11 cellular contexts compared by ENCODE assay signal in the genomic region with DNA sequence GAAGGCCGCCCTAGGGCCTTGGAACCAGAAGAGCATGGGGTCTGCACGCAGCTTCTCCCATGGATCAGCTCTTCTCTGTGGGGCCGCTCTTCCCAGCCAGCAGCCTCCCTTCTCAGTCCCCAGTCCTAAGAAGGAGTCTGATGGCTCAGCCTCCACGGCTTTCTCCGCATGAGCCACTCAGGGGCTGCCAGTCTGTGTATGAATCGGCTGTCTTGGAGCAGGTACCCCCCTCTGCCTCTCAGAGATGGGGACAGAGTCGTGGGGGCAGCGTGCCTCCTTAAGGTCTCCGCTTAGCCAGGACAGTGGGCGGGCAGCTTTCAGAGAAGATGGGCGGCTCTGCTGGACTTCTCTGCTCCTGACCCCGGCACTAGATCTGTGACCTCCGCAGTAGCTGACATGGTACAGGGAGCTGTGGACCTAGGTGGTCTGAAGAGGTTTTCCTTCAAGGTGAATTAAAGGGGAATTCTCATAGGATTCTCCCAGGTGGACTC. TPM values are rescaled to one million over a fixed set of nuclear protein-coding genes. Genes with fewer than 3 reads are reported as not detected.
DNase-seq lines count a peak whose midpoint lies in the region; ATAC-seq and TF ChIP-seq lines count a peak whose summit lies in the region.
"Had no signal": no experiment of that assay in that cellular context is flagged by ENCODE, and none has a peak within 500 bp of the region (broad histone marks: within the 10 kb centered on the region; RNA-seq: fewer than 3 reads in every experiment).

No MANE protein-coding gene starts in this region.

- intact Hi-C loops in CD4-positive, alpha-beta T cell (cut with DNase I, micrococcal nuclease) = loop anchor here (5.0 kb wide), 3 partner anchors 166 to 186 kb away; a partner anchor contains a TSS

- CTCF ChIA-PET in CD4-positive, alpha-beta T cell (lab: Charles Lee) = interaction anchor here (1.1 to 6.4 kb wide), 2 partner anchors 21 to 170 kb away, joined by 3 to 37 read pairs; a partner anchor contains a TSS
- CTCF ChIA-PET in GM10248 (lab: Yijun Ruan, JAX) = interaction anchor here (0.8 to 4.9 kb wide), 8 partner anchors 12 to 61 kb away, joined by 3 to 55 read pairs (median 7); a partner anchor contains a TSS

- ATAC-seq in CD4-positive, alpha-beta T cell (ENCODE audit: poor library complexity) = no peak
- peak; percentile 3 for ATAC-seq in GM19372 (IDR thresholded peaks at IDR 0.05; ENCODE audit: low read depth, unreplicated experiment)
- no peak for ATAC-seq in HG03097 (IDR thresholded peaks at IDR 0.05; ENCODE audit: low FRiP score, unreplicated experiment)

- peaks cover 69% of the 10 kb centered on the region for H3K36me3 Mint-ChIP-seq in CD4-positive, alpha-beta T cell (ENCODE audit: low read depth)
- peaks cover 35 to 45% (median 36%) of the 10 kb centered on the region in 3 donors for H3K36me3 Mint-ChIP-seq in immature natural killer cell

- H3K27ac ChIP-seq in CD4-positive, alpha-beta T cell (ENCODE audit: low read depth, low read length) = peak overlapping the region; percentile 71
- H3K27ac ChIP-seq in HL-60 (replicated peaks) = peak overlapping the region; percentile 84

- peaks cover 88% of the 10 kb centered on the region for H3K4me1 Mint-ChIP-seq in CD4-positive, alpha-beta T cell (ENCODE audit: low read depth)
- peaks cover 0 to 95% of the 10 kb centered on the region in 2 donors for H3K4me1 Mint-ChIP-seq in immature natural killer cell

- TF ChIP-seq CTCF in CD4-positive, alpha-beta T cell (IDR thresholded peaks at IDR 0.05) = no peak
- no peak for TF ChIP-seq CTCF in HL-60 (IDR thresholded peaks at IDR 0.05; ENCODE audit: insufficient read depth, low read length)
- TF ChIP-seq CTCF in GM10248 (IDR thresholded peaks at IDR 0.05; ENCODE audit: control extremely low read depth, extremely low read depth, low read depth, missing control alignments) = no peak

- H3K27ac Mint-ChIP-seq in CD4-positive, alpha-beta T cell = peak overlapping the region; percentile 85
- peak overlapping the region in 5 of 6 donors; percentile 97 to 100 (median 98) for H3K27ac Mint-ChIP-seq in immature natural killer cell

- peak overlapping the region; percentile 76 for H3K4me3 Mint-ChIP-seq in CD4-positive, alpha-beta T cell
- H3K4me3 Mint-ChIP-seq in immature natural killer cell = peak overlapping the region; percentile 81 to 88 (median 86)

- no peaks in the 10 kb centered on the region for H3K27me3 ChIP-seq in CD4-positive, alpha-beta T cell (ENCODE audit: control insufficient read depth, insufficient read depth, low read length)
- no peaks in the 10 kb centered on the region for H3K27me3 ChIP-seq in HL-60 (ENCODE audit: insufficient read depth, poor library complexity, severe bottlenecking)

- H3K27me3 Mint-ChIP-seq in CD4-positive, alpha-beta T cell = no peaks in the 10 kb centered on the region
- H3K27me3 Mint-ChIP-seq in immature natural killer cell (ENCODE audit: low read depth in 3 of 3) = peaks cover 21 to 37% (median 35%) of the 10 kb centered on the region in 3 donors

- POLR2A ChIA-PET in CD4-positive, alpha-beta T cell (lab: Charles Lee) = interaction anchor here (1.6 to 9.9 kb wide), 2 partner anchors 8 to 20 kb away, joined by 3 to 190 read pairs; a partner anchor contains a TSS
- POLR2A ChIA-PET in GM10248 (lab: Yijun Ruan, JAX) = interaction anchor here (1.3 to 4.1 kb wide), 4 partner anchors 11 to 25 kb away, joined by 4 to 28 read pairs (median 6); a partner anchor contains a TSS

- H3K9me3 ChIP-seq in CD4-positive, alpha-beta T cell (ENCODE audit: control insufficient read depth, low read length) = no peaks in the 10 kb centered on the region
- H3K9me3 ChIP-seq: Caco-2 had no signal

- H3K4me3 ChIP-seq in HL-60 (replicated peaks; ENCODE audit: insufficient read depth, low read length) = no peak overlapping the region

- no peak for DNase-seq in CD4-positive, alpha-beta T cell
- no peak for DNase-seq in HL-60 (ENCODE audit: low read depth in 1 of 2, low spot score in 1 of 2)
- no peak for DNase-seq in immature natural killer cell
- no peak for DNase-seq in GM10248 (ENCODE audit: extremely low spot score)
- no peak for DNase-seq in NCI-H2107 treated with DMSO at 0.1 percent for 48 hours (lab: John Stamatoyannopoulos, UW; ENCODE audit: unreplicated experiment)
- no peak for DNase-seq in 8988T
- DNase-seq: Caco-2; effector CD8-positive, alpha-beta T cell had no signal

- no peaks in the 10 kb centered on the region for H3K9me3 Mint-ChIP-seq in CD4-positive, alpha-beta T cell
- H3K9me3 Mint-ChIP-seq in immature natural killer cell = no peaks in the 10 kb centered on the region

RNA-seq across cellular contexts. Expression of a gene that starts 21.6 kb away (rescaled TPM):
- 100 to 1,000 TPM; 141 to 154 TPM for total RNA-seq in CD4-positive, alpha-beta T cell
- polyA plus RNA-seq in immature natural killer cell = 100 to 1,000 TPM in 1 of 3 donors, 10 to 100 TPM in 2; 54.8 to 307 (median 73.5) TPM
- total RNA-seq: Caco-2 had no signal

RNA-seq across cellular contexts. Expression of a gene that starts 49.3 kb away (rescaled TPM):
- not detected for total RNA-seq in CD4-positive, alpha-beta T cell
- not detected for polyA plus RNA-seq in immature natural killer cell
- total RNA-seq: Caco-2, renal cortical epithelial cell had no signal
